1 cellular context compared by ENCODE assay signal in genomic region chr2:85327757-85328617, GRCh38.
TF ChIP-seq lines count a peak whose summit lies in the region.

Gene TGOLN2, minus strand, starts transcription at chr2:85327989. Its CDS starts 27 bp downstream, at chr2:85327962.

TF ChIP-seq in HepG2, 621 proteins besides CTCF, POLR2A, EP300 and RAD21 (continued from another document and continues in another):
- TF ChIP-seq ZBTB2 (CRISPR knock-in tag; IDR thresholded peaks at IDR 0.05; ENCODE audit: low read depth) = no peak
- peak; percentile 94 for TF ChIP-seq GABPB1 (CRISPR knock-in tag; IDR thresholded peaks at IDR 0.05)
- TF ChIP-seq NFYC (CRISPR knock-in tag; IDR thresholded peaks at IDR 0.05) = peak; percentile 26
- TF ChIP-seq TGIF2 (CRISPR knock-in tag; IDR thresholded peaks at IDR 0.05) = no peak
- TF ChIP-seq ZNF160 (CRISPR knock-in tag; IDR thresholded peaks at IDR 0.05) = peak; percentile 65
- TF ChIP-seq IRF1 (CRISPR knock-in tag; IDR thresholded peaks at IDR 0.05; ENCODE audit: low read depth) = no peak
- TF ChIP-seq THAP9 (CRISPR knock-in tag; IDR thresholded peaks at IDR 0.05; ENCODE audit: borderline replicate concordance) = peak; percentile 94
- peak; percentile 46 for TF ChIP-seq HNRNPH1 (optimal IDR thresholded peaks at IDR 0.05; ENCODE audit: low read depth, low read length)
- TF ChIP-seq FOXM1 (CRISPR knock-in tag; IDR thresholded peaks at IDR 0.05) = peak; percentile 72; the same call in 1 of the 2 replicates
- TF ChIP-seq ZNF773 (CRISPR knock-in tag; IDR thresholded peaks at IDR 0.05; ENCODE audit: borderline replicate concordance) = peak; percentile 95; the same call in 1 of the 2 replicates
- peak; percentile 89; the same call in 1 of the 2 replicates for TF ChIP-seq KLF13 (CRISPR knock-in tag; IDR thresholded peaks at IDR 0.05)
- TF ChIP-seq HNF1B (CRISPR knock-in tag; IDR thresholded peaks at IDR 0.05) = peak; percentile 93
- TF ChIP-seq ZFYVE20 (CRISPR knock-in tag; IDR thresholded peaks at IDR 0.05; ENCODE audit: borderline replicate concordance, low read depth) = peak; percentile 87; the same call in 1 of the 2 replicates
- peak; percentile 95 for TF ChIP-seq RNF2 (conservative IDR thresholded peaks at IDR 0.05; ENCODE audit: low read depth)
- TF ChIP-seq ZNF121 (CRISPR knock-in tag; IDR thresholded peaks at IDR 0.05) = peak; percentile 48; the same call in 1 of the 2 replicates
- TF ChIP-seq GATAD1 (CRISPR knock-in tag; IDR thresholded peaks at IDR 0.05) = peak; percentile 92
- peak; percentile 92 for TF ChIP-seq ZNF746 (CRISPR knock-in tag; IDR thresholded peaks at IDR 0.05)
- peak; percentile 83; the same call in 1 of the 2 replicates for TF ChIP-seq ZNF275 (CRISPR knock-in tag; IDR thresholded peaks at IDR 0.05; ENCODE audit: borderline replicate concordance)
- TF ChIP-seq SIX4 (CRISPR knock-in tag; IDR thresholded peaks at IDR 0.05) = peak; percentile 53; the same call in 1 of the 2 replicates
- peak; percentile 92 for TF ChIP-seq ASH2L (IDR thresholded peaks at IDR 0.05; ENCODE audit: insufficient read length, low read depth, low read length)
- TF ChIP-seq KLF9 (CRISPR knock-in tag; IDR thresholded peaks at IDR 0.05; ENCODE audit: low read depth) = 0 out of 2 replicates have a peak, but pooled peaks have one; percentile 54
- no peak for TF ChIP-seq FLYWCH1 (CRISPR knock-in tag; IDR thresholded peaks at IDR 0.05)
- peak; percentile 84; the same call in 1 of the 2 replicates for TF ChIP-seq PRDM4 (CRISPR knock-in tag; IDR thresholded peaks at IDR 0.05; ENCODE audit: borderline replicate concordance)
- no peak for TF ChIP-seq SSRP1 (CRISPR knock-in tag; IDR thresholded peaks at IDR 0.05)
- no peak; the same call in 1 of the 2 replicates for TF ChIP-seq ZNF260 (CRISPR knock-in tag; IDR thresholded peaks at IDR 0.05; ENCODE audit: borderline replicate concordance, low read depth)
- TF ChIP-seq GLI4 (CRISPR knock-in tag; IDR thresholded peaks at IDR 0.05; ENCODE audit: borderline replicate concordance) = peak; percentile 96
- TF ChIP-seq NFIB (CRISPR knock-in tag; IDR thresholded peaks at IDR 0.05; ENCODE audit: borderline replicate concordance) = no peak
- TF ChIP-seq STAT5B (CRISPR knock-in tag; IDR thresholded peaks at IDR 0.05) = no peak; the same call in 1 of the 2 replicates
- TF ChIP-seq ZNF274 (CRISPR knock-in tag; IDR thresholded peaks at IDR 0.05) = peak; percentile 82
- peak; percentile 62; the same call in 1 of the 2 replicates for TF ChIP-seq CHCHD3 (CRISPR knock-in tag; IDR thresholded peaks at IDR 0.05)
- peak; percentile 91 for TF ChIP-seq ZNF598 (CRISPR knock-in tag; IDR thresholded peaks at IDR 0.05; ENCODE audit: borderline replicate concordance)
- TF ChIP-seq ZBTB37 (CRISPR knock-in tag; IDR thresholded peaks at IDR 0.05) = 0 out of 2 replicates have a peak, but pooled peaks have one; percentile 42
- peak; percentile 73; the same call in 1 of the 2 replicates for TF ChIP-seq SP4 (CRISPR knock-in tag; IDR thresholded peaks at IDR 0.05)
- peak; percentile 89 for TF ChIP-seq ZBTB38 (CRISPR knock-in tag; IDR thresholded peaks at IDR 0.05)
- TF ChIP-seq SP1 (IDR thresholded peaks at IDR 0.05) = peak; percentile 65; the same call in 1 of the 2 replicates
- peak; percentile 80 for TF ChIP-seq SP1 (CRISPR knock-in tag; IDR thresholded peaks at IDR 0.05)
- TF ChIP-seq CEBPZ (IDR thresholded peaks at IDR 0.05; ENCODE audit: low read length) = no peak
- TF ChIP-seq ATRX (CRISPR knock-in tag; IDR thresholded peaks at IDR 0.05; ENCODE audit: borderline replicate concordance) = no peak
- 0 out of 2 replicates have a peak, but pooled peaks have one; percentile 87 for TF ChIP-seq ATF5 (CRISPR knock-in tag; IDR thresholded peaks at IDR 0.05; ENCODE audit: low read depth)
- TF ChIP-seq ATF2 (CRISPR knock-in tag; IDR thresholded peaks at IDR 0.05) = peak; percentile 80; the same call in 1 of the 2 replicates
- TF ChIP-seq ZNF782 (CRISPR knock-in tag; IDR thresholded peaks at IDR 0.05; ENCODE audit: borderline replicate concordance) = peak; percentile 93; the same call in 1 of the 2 replicates
- peak; percentile 97 for TF ChIP-seq ARHGAP35 (CRISPR knock-in tag; IDR thresholded peaks at IDR 0.05; ENCODE audit: borderline replicate concordance)
